18 cellular contexts compared by ENCODE assay signal in the genomic region with DNA sequence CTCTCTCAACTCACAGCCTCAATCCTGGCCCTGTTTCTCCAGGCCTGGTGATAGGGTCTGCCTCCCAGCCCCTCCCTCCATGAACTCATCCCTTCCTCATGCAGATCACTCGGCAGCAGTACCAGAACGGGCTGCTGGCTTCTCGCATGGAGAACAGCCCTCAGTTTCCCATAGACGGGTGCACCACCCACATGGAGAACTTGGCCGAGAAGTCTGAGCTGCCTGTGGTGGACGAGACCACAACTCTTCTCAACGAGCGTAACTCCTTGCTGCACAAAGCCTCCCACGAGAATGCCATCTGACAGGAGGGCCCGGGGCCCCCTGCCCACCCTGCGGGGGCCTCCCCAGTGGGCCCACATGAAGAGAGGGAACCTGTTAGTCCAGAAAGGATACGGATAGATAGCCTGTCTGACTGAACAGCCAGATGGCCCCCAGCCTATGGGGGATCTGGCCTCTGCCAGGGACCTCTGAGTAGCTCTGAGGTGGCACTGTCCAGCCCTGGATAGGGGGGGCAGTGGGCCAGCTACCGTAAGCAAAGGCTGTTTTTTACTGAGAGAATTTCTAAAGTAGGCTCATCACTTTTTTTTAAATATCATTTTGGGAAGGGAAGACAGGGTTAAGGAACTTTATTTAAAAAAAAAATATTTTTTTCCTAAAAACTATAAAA. TPM values are rescaled to one million over a fixed set of nuclear protein-coding genes. Genes with fewer than 3 reads are reported as not detected.
DNase-seq lines count a peak whose midpoint lies in the region; ATAC-seq and TF ChIP-seq lines count a peak whose summit lies in the region.
"Had no signal": no experiment of that assay in that cellular context is flagged by ENCODE, and none has a peak within 500 bp of the region (broad histone marks: within the 10 kb centered on the region; RNA-seq: fewer than 3 reads in every experiment).

No MANE protein-coding gene starts in this region.

- DNase-seq in activated naive CD4-positive, alpha-beta T cell treated with anti-CD3 and anti-CD28 coated beads, Interleukin-2, amount 10 ng/mL, durations not matched to agents 7 days and 5 days, result no peak
- DNase-seq in activated naive CD4-positive, alpha-beta T cell treated with anti-CD3 and anti-CD28 coated beads, Interleukin-2, amount 50 U/mL, for 16 hours, result no peak
- no peak for DNase-seq in CD8-positive, alpha-beta T cell
- no peak for DNase-seq in central memory CD8-positive, alpha-beta T cell (ENCODE audit: low spot score in 2 of 2)
- peak in 1 of 10 donors; percentile 52 for DNase-seq in naive thymus-derived CD8-positive, alpha-beta T cell
- DNase-seq in ovary (no peak), type B pancreatic cell (ENCODE audit: extremely low spot score, unreplicated experiment) (no peak)
- DNase-seq in T-helper 2 cell treated with Interferon-gamma antibody and Interleukin-4, amounts not matched to agents 5 μg/mL and 100 μg/mL, for 36 hours (ENCODE audit: low spot score), result no peak
- DNase-seq: Calu3, DMS79, GM23248, KG1, NCI-H1092 treated with DMSO at 0.1 percent for 48 hours, NCI-H1694, NCI-H345, NCI-H526 treated with DMSO at 0.1 percent for 48 hours, PC-3 had no signal

- no peaks in the 10 kb centered on the region for H3K9me3 ChIP-seq in CD8-positive, alpha-beta T cell (ENCODE audit: low read length)
- no peaks in the 10 kb centered on the region for H3K9me3 ChIP-seq in ovary

- H3K27ac Mint-ChIP-seq in activated naive CD4-positive, alpha-beta T cell treated with anti-CD3 and anti-CD28 coated beads, Interleukin-2, amount 10 ng/mL, durations not matched to agents 7 days and 5 days, result peak overlapping the region; percentile 16
- H3K27ac Mint-ChIP-seq in CD8-positive, alpha-beta T cell, result peak overlapping the region; percentile 70
- H3K27ac Mint-ChIP-seq in central memory CD8-positive, alpha-beta T cell (ENCODE audit: low read depth), result peak overlapping the region; percentile 100
- H3K27ac Mint-ChIP-seq in naive thymus-derived CD8-positive, alpha-beta T cell, result peak overlapping the region in 6 of 10 donors; percentile 21 to 85 (median 40)
- no peak overlapping the region for H3K27ac Mint-ChIP-seq in type B pancreatic cell
- H3K27ac Mint-ChIP-seq in T-helper 2 cell treated with Interferon-gamma antibody and Interleukin-4, amounts not matched to agents 5 μg/mL and 100 μg/mL, for 36 hours, result no peak overlapping the region

- H3K4me1 Mint-ChIP-seq in activated naive CD4-positive, alpha-beta T cell treated with anti-CD3 and anti-CD28 coated beads, Interleukin-2, amount 10 ng/mL, durations not matched to agents 7 days and 5 days, result peaks cover 20% of the 10 kb centered on the region
- H3K4me1 Mint-ChIP-seq in CD8-positive, alpha-beta T cell (ENCODE audit: low read depth), result peaks cover 34% of the 10 kb centered on the region
- peaks cover 44% of the 10 kb centered on the region for H3K4me1 Mint-ChIP-seq in central memory CD8-positive, alpha-beta T cell
- H3K4me1 Mint-ChIP-seq in naive thymus-derived CD8-positive, alpha-beta T cell, result peaks cover 9 to 33% (median 21%) of the 10 kb centered on the region in 4 donors
- no peaks in the 10 kb centered on the region for H3K4me1 Mint-ChIP-seq in type B pancreatic cell (ENCODE audit: unreplicated experiment)
- peaks cover 18% of the 10 kb centered on the region for H3K4me1 Mint-ChIP-seq in T-helper 2 cell treated with Interferon-gamma antibody and Interleukin-4, amounts not matched to agents 5 μg/mL and 100 μg/mL, for 36 hours (ENCODE audit: low read depth)

- H3K27ac ChIP-seq in CD8-positive, alpha-beta T cell (ENCODE audit: low read depth, low read length), result no peak overlapping the region
- H3K27ac ChIP-seq in ovary, result no peak overlapping the region
- H3K27ac ChIP-seq: C4-2B, GM23248 had no signal

- no peak for TF ChIP-seq EP300 in ovary (IDR thresholded peaks at IDR 0.05)

- peaks cover 10% of the 10 kb centered on the region for H3K36me3 Mint-ChIP-seq in activated naive CD4-positive, alpha-beta T cell treated with anti-CD3 and anti-CD28 coated beads, Interleukin-2, amount 10 ng/mL, durations not matched to agents 7 days and 5 days
- peaks cover 16% of the 10 kb centered on the region for H3K36me3 Mint-ChIP-seq in CD8-positive, alpha-beta T cell
- H3K36me3 Mint-ChIP-seq in central memory CD8-positive, alpha-beta T cell (ENCODE audit: insufficient read depth), result peaks cover 22% of the 10 kb centered on the region
- H3K36me3 Mint-ChIP-seq in naive thymus-derived CD8-positive, alpha-beta T cell, result peaks cover 0 to 8% (median 0%) of the 10 kb centered on the region in 3 donors
- H3K36me3 Mint-ChIP-seq in type B pancreatic cell, result peaks cover 14% of the 10 kb centered on the region
- peaks cover 7% of the 10 kb centered on the region for H3K36me3 Mint-ChIP-seq in T-helper 2 cell treated with Interferon-gamma antibody and Interleukin-4, amounts not matched to agents 5 μg/mL and 100 μg/mL, for 36 hours (ENCODE audit: low read depth)

- no peak overlapping the region for H3K4me3 ChIP-seq in CD8-positive, alpha-beta T cell (ENCODE audit: low read depth, low read length)
- H3K4me3 ChIP-seq in ovary, result no peak overlapping the region
- H3K4me3 ChIP-seq: GM23248 had no signal

- no peaks in the 10 kb centered on the region for H3K36me3 ChIP-seq in CD8-positive, alpha-beta T cell (ENCODE audit: insufficient read depth, low read length)
- H3K36me3 ChIP-seq in ovary, result no peaks in the 10 kb centered on the region

- H3K27me3 Mint-ChIP-seq in activated naive CD4-positive, alpha-beta T cell treated with anti-CD3 and anti-CD28 coated beads, Interleukin-2, amount 10 ng/mL, durations not matched to agents 7 days and 5 days, result no peaks in the 10 kb centered on the region
- no peaks in the 10 kb centered on the region for H3K27me3 Mint-ChIP-seq in CD8-positive, alpha-beta T cell (ENCODE audit: low read depth)
- no peaks in the 10 kb centered on the region for H3K27me3 Mint-ChIP-seq in central memory CD8-positive, alpha-beta T cell
- H3K27me3 Mint-ChIP-seq in naive thymus-derived CD8-positive, alpha-beta T cell, result no peaks in the 10 kb centered on the region
- H3K27me3 Mint-ChIP-seq in type B pancreatic cell, result no peaks in the 10 kb centered on the region
- no peaks in the 10 kb centered on the region for H3K27me3 Mint-ChIP-seq in T-helper 2 cell treated with Interferon-gamma antibody and Interleukin-4, amounts not matched to agents 5 μg/mL and 100 μg/mL, for 36 hours (ENCODE audit: low read depth)

- H3K4me3 Mint-ChIP-seq in activated naive CD4-positive, alpha-beta T cell treated with anti-CD3 and anti-CD28 coated beads, Interleukin-2, amount 10 ng/mL, durations not matched to agents 7 days and 5 days, result no peak overlapping the region
- no peak overlapping the region for H3K4me3 Mint-ChIP-seq in CD8-positive, alpha-beta T cell
- no peak overlapping the region for H3K4me3 Mint-ChIP-seq in central memory CD8-positive, alpha-beta T cell
- no peak overlapping the region for H3K4me3 Mint-ChIP-seq in naive thymus-derived CD8-positive, alpha-beta T cell
- H3K4me3 Mint-ChIP-seq in type B pancreatic cell, result no peak overlapping the region
- H3K4me3 Mint-ChIP-seq in T-helper 2 cell treated with Interferon-gamma antibody and Interleukin-4, amounts not matched to agents 5 μg/mL and 100 μg/mL, for 36 hours, result no peak overlapping the region

- intact Hi-C loops in CD8-positive, alpha-beta T cell (cut with DNase I, micrococcal nuclease), result no loop called here
- intact Hi-C loops in ovary (cut with DNase I), result no loop called here

- no peak for TF ChIP-seq POLR2A in ovary (IDR thresholded peaks at IDR 0.05)

- H3K27me3 ChIP-seq in CD8-positive, alpha-beta T cell (ENCODE audit: insufficient read depth, low read length), result no peaks in the 10 kb centered on the region
- no peaks in the 10 kb centered on the region for H3K27me3 ChIP-seq in ovary

- CTCF ChIA-PET in activated naive CD4-positive, alpha-beta T cell treated with anti-CD3 and anti-CD28 coated beads, Interleukin-2, amount 10 ng/mL, durations not matched to agents 7 days and 5 days (lab: Charles Lee), result no interaction called here
- CTCF ChIA-PET in CD8-positive, alpha-beta T cell (lab: Charles Lee), result interaction anchor here (1.2 to 2.3 kb wide), 5 partner anchors 9 to 49 kb away, joined by 3 to 15 read pairs (median 5); a partner anchor contains a TSS

- ATAC-seq in CD8-positive, alpha-beta T cell, result no peak
- no peak for ATAC-seq in central memory CD8-positive, alpha-beta T cell (replicated peaks; ENCODE audit: extremely low read depth, poor library complexity, severe bottlenecking)
- no peak for ATAC-seq in naive thymus-derived CD8-positive, alpha-beta T cell
- ATAC-seq: PC-3 had no signal

- H3K4me1 ChIP-seq in CD8-positive, alpha-beta T cell (ENCODE audit: insufficient read depth, low read length), result peaks cover 17% of the 10 kb centered on the region
- peaks cover 2% of the 10 kb centered on the region for H3K4me1 ChIP-seq in ovary (ENCODE audit: insufficient read depth)

- 82 to 85% (median 83%) methylated on average over 13 of the region's 13 CpGs for WGBS in ovary, 3 donors

- TF ChIP-seq CTCF in CD8-positive, alpha-beta T cell (IDR thresholded peaks at IDR 0.05), result no peak
- TF ChIP-seq CTCF in ovary (IDR thresholded peaks at IDR 0.05) (no peak), type B pancreatic cell (conservative IDR thresholded peaks at IDR 0.05) (no peak)

- H3K9me3 Mint-ChIP-seq in activated naive CD4-positive, alpha-beta T cell treated with anti-CD3 and anti-CD28 coated beads, Interleukin-2, amount 10 ng/mL, durations not matched to agents 7 days and 5 days, result no peaks in the 10 kb centered on the region
- H3K9me3 Mint-ChIP-seq in CD8-positive, alpha-beta T cell, result no peaks in the 10 kb centered on the region
- H3K9me3 Mint-ChIP-seq in central memory CD8-positive, alpha-beta T cell, result no peaks in the 10 kb centered on the region
- no peaks in the 10 kb centered on the region for H3K9me3 Mint-ChIP-seq in naive thymus-derived CD8-positive, alpha-beta T cell
- H3K9me3 Mint-ChIP-seq in type B pancreatic cell, result no peaks in the 10 kb centered on the region
- H3K9me3 Mint-ChIP-seq in T-helper 2 cell treated with Interferon-gamma antibody and Interleukin-4, amounts not matched to agents 5 μg/mL and 100 μg/mL, for 36 hours, result no peaks in the 10 kb centered on the region

- POLR2A ChIA-PET in CD8-positive, alpha-beta T cell (lab: Charles Lee), result interaction anchor here (0.7 kb wide), 1 partner anchor 39 kb away, joined by 3 read pairs; no protein-coding TSS in a partner anchor
- POLR2A ChIA-PET in naive thymus-derived CD8-positive, alpha-beta T cell (lab: Charles Lee), result no interaction called here

RNA-seq across cellular contexts. Expression of a gene that starts 6.7 kb away (rescaled TPM):
- 10 to 100 TPM; 40.1 to 41.8 TPM for total RNA-seq in CD8-positive, alpha-beta T cell
- total RNA-seq in naive thymus-derived CD8-positive, alpha-beta T cell, result 10 to 100 TPM; 40.0 to 41.1 TPM
- 10 to 100 TPM in 2 of 3 donors, 1 to 10 TPM in 1; 2.8 to 12.0 (median 11.4) TPM for polyA plus RNA-seq in naive thymus-derived CD8-positive, alpha-beta T cell
- total RNA-seq in ovary (10 to 100 TPM; 13.0 to 23.1 (median 18.6) TPM), type B pancreatic cell (ENCODE audit: low replicate concordance) (28.3 and 30.8 TPM in 2 replicates)
- polyA plus RNA-seq in ovary, result 10 to 100 TPM; 13.1 to 14.0 TPM

RNA-seq across cellular contexts. Expression of a gene that starts 34.5 kb away (rescaled TPM):
- 1 to 10 TPM; 5.7 to 6.5 TPM for total RNA-seq in CD8-positive, alpha-beta T cell
- total RNA-seq in naive thymus-derived CD8-positive, alpha-beta T cell, result 10 to 100 TPM; 13.1 to 16.2 TPM
- under 1 TPM; 0.15 to 0.57 (median 0.27) TPM for polyA plus RNA-seq in naive thymus-derived CD8-positive, alpha-beta T cell
- total RNA-seq in ovary (10 to 100 TPM in 4 of 7 donors, 1 to 10 TPM in 3; 5.3 to 14.1 (median 11.5) TPM), type B pancreatic cell (ENCODE audit: low replicate concordance) (6.1 and 8.1 TPM in 2 replicates)
- polyA plus RNA-seq in ovary, result 1 to 10 TPM; 1.4 to 6.4 TPM

RNA-seq across cellular contexts. Expression of a gene that starts 48.5 kb away (rescaled TPM):
- 10 to 100 TPM; 13.9 to 16.4 TPM for total RNA-seq in CD8-positive, alpha-beta T cell
- total RNA-seq in naive thymus-derived CD8-positive, alpha-beta T cell, result 10 to 100 TPM; 13.5 to 14.2 TPM
- polyA plus RNA-seq in naive thymus-derived CD8-positive, alpha-beta T cell, result 10 to 100 TPM; 12.2 to 18.7 (median 16.2) TPM
- 10 to 100 TPM; 10.3 to 14.7 (median 12.7) TPM for total RNA-seq in ovary
- polyA plus RNA-seq in ovary, result 10 to 100 TPM in 1 of 2 donors, 1 to 10 TPM in 1; 2.6 to 14.1 TPM
- total RNA-seq in type B pancreatic cell (ENCODE audit: low replicate concordance), result 16.6 and 17.7 TPM in 2 replicates

RNA-seq across cellular contexts. Expression of a gene that starts 48.6 kb away (rescaled TPM):
- 1 to 10 TPM; 6.7 to 8.3 TPM for total RNA-seq in CD8-positive, alpha-beta T cell
- 1 to 10 TPM; 4.5 to 4.9 TPM for total RNA-seq in naive thymus-derived CD8-positive, alpha-beta T cell
- polyA plus RNA-seq in naive thymus-derived CD8-positive, alpha-beta T cell, result 1 to 10 TPM in 2 of 3 donors, under 1 TPM in 1; 0.63 to 2.2 (median 1.3) TPM
- 1 to 10 TPM; 3.9 to 8.3 (median 7.0) TPM for total RNA-seq in ovary
- polyA plus RNA-seq in ovary, result 1 to 10 TPM; 2.7 to 7.1 TPM
- 14.0 and 17.7 TPM in 2 replicates for total RNA-seq in type B pancreatic cell (ENCODE audit: low replicate concordance)

Comparison
In these comparisons a context has a peak if more than half of its experiments do, and no peak if none do; other contexts are left out.
1. H3K27ac Mint-ChIP-seq: peak in activated naive CD4-positive, alpha-beta T cell treated with anti-CD3 and anti-CD28 coated beads, Interleukin-2, amount 10 ng/mL, durations not matched to agents 7 days and 5 days (single experiment), CD8-positive, alpha-beta T cell (single experiment), central memory CD8-positive, alpha-beta T cell (single experiment) and naive thymus-derived CD8-positive, alpha-beta T cell (6 of 10); none in type B pancreatic cell (single experiment) and T-helper 2 cell treated with Interferon-gamma antibody and Interleukin-4, amounts not matched to agents 5 μg/mL and 100 μg/mL, for 36 hours (single experiment).